ENCODE assay signal across 27 cellular contexts in genomic region chr4:85514783-85515182, GRCh38. TPM values are rescaled to one million over a fixed set of nuclear protein-coding genes. Genes with fewer than 3 reads are reported as not detected.
A peak's percentile ranks its signal among the peaks of the same experiment; 100 is the strongest.
DNase-seq lines count a peak whose midpoint lies in the region; ATAC-seq and TF ChIP-seq lines count a peak whose summit lies in the region.
"Had no signal": no experiment of that assay in that cellular context is flagged by ENCODE, and none has a peak within 500 bp of the region (broad histone marks: within the 10 kb centered on the region; RNA-seq: fewer than 3 reads in every experiment).

No MANE protein-coding gene starts in this region.

- no peaks in the 10 kb centered on the region for H3K9me3 ChIP-seq in right atrium auricular region
- H3K9me3 ChIP-seq in neural progenitor cell (ENCODE audit: low read depth), result no peaks in the 10 kb centered on the region
- no peaks in the 10 kb centered on the region for H3K9me3 ChIP-seq in colonic mucosa
- H3K9me3 ChIP-seq: BLaER1, esophagus squamous epithelium, SK-N-SH, thyroid gland had no signal

- no peaks in the 10 kb centered on the region for H3K36me3 Mint-ChIP-seq in neural progenitor cell

- no peaks in the 10 kb centered on the region for H3K9me3 Mint-ChIP-seq in neural progenitor cell
- H3K9me3 Mint-ChIP-seq: activated CD4-positive, alpha-beta memory T cell treated with anti-CD3 and anti-CD28 coated beads, Interleukin-2, amount 10 ng/mL, durations not matched to agents 7 days and 5 days; T-helper 1 cell treated with Interleukin-12 subunit alpha and Interleukin-12 subunit beta and Interleukin-4 antibody, amounts not matched to agents 30 μg/mL and 1 μg/mL, for 36 hours had no signal

- H3F3A ChIP-seq in neural progenitor cell (ENCODE audit: low read depth), result no peaks in the 10 kb centered on the region

- ATAC-seq in Right ventricle myocardium superior (ENCODE audit: poor library complexity) (peak; percentile 24), GM21786 (IDR thresholded peaks at IDR 0.05; ENCODE audit: unreplicated experiment) (no peak), HG03097 (IDR thresholded peaks at IDR 0.05; ENCODE audit: low FRiP score, unreplicated experiment) (no peak)
- ATAC-seq: activated T-helper 17 cell treated with anti-CD3 and anti-CD28 coated beads, Interleukin-2, amount 50 U/mL, for 72 hours had no signal

- no peak overlapping the region for H3K4me3 Mint-ChIP-seq in neural progenitor cell
- H3K4me3 Mint-ChIP-seq: activated CD4-positive, alpha-beta memory T cell treated with anti-CD3 and anti-CD28 coated beads, Interleukin-2, amount 10 ng/mL, durations not matched to agents 7 days and 5 days; activated T-helper 17 cell treated with anti-CD3 and anti-CD28 coated beads, Interleukin-2, amount 50 U/mL, for 72 hours; stimulated activated naive CD8-positive, alpha-beta T cell treated with anti-CD3 and anti-CD28 coated beads, Interleukin-15, Interleukin-2, amounts not matched to agents 100 ng/mL and 50 ng/mL, for 24 hours; T-helper 1 cell treated with Interleukin-12 subunit alpha and Interleukin-12 subunit beta and Interleukin-4 antibody, amounts not matched to agents 30 μg/mL and 1 μg/mL, for 36 hours had no signal

- H3K79me2 ChIP-seq in neural progenitor cell (ENCODE audit: low read depth), result no peaks in the 10 kb centered on the region

- H2AFZ ChIP-seq in neural progenitor cell (replicated peaks), result peak overlapping the region; percentile 63

- H3K27me3 ChIP-seq in right atrium auricular region (no peaks in the 10 kb centered on the region), neural progenitor cell (no peaks in the 10 kb centered on the region), colonic mucosa (no peaks in the 10 kb centered on the region)
- H3K27me3 ChIP-seq: BLaER1, esophagus squamous epithelium, thyroid gland had no signal

- peak overlapping the region in 1 of 2 donors; percentile 28 for H3K4me3 ChIP-seq in right atrium auricular region
- H3K4me3 ChIP-seq in fibroblast of villous mesenchyme (ENCODE audit: low read depth, low read length), result peak overlapping the region; percentile 33
- no peak overlapping the region for H3K4me3 ChIP-seq in neural progenitor cell
- no peak overlapping the region for H3K4me3 ChIP-seq in colonic mucosa
- H3K4me3 ChIP-seq: BLaER1, lung, thyroid gland had no signal

- H3K36me3 ChIP-seq in right atrium auricular region, result no peaks in the 10 kb centered on the region
- H3K36me3 ChIP-seq in neural progenitor cell, result no peaks in the 10 kb centered on the region
- no peaks in the 10 kb centered on the region for H3K36me3 ChIP-seq in colonic mucosa
- H3K36me3 ChIP-seq: BLaER1, esophagus squamous epithelium, thyroid gland had no signal

- no peak overlapping the region for H3K27ac Mint-ChIP-seq in neural progenitor cell
- H3K27ac Mint-ChIP-seq: activated CD4-positive, alpha-beta memory T cell treated with anti-CD3 and anti-CD28 coated beads, Interleukin-2, amount 10 ng/mL, durations not matched to agents 7 days and 5 days; activated T-helper 17 cell treated with anti-CD3 and anti-CD28 coated beads, Interleukin-2, amount 50 U/mL, for 72 hours; stimulated activated naive CD8-positive, alpha-beta T cell treated with anti-CD3 and anti-CD28 coated beads, Interleukin-15, Interleukin-2, amounts not matched to agents 100 ng/mL and 50 ng/mL, for 24 hours; T-helper 1 cell treated with Interleukin-12 subunit alpha and Interleukin-12 subunit beta and Interleukin-4 antibody, amounts not matched to agents 30 μg/mL and 1 μg/mL, for 36 hours had no signal

- no peaks in the 10 kb centered on the region for H4K20me1 ChIP-seq in neural progenitor cell (ENCODE audit: low read depth)
- H4K20me1 ChIP-seq: BLaER1 had no signal

- H3K27ac ChIP-seq in right atrium auricular region (no peak overlapping the region), neural progenitor cell (no peak overlapping the region), colonic mucosa (no peak overlapping the region)
- H3K27ac ChIP-seq: BLaER1, esophagus squamous epithelium, thyroid gland had no signal

- H3K9ac ChIP-seq in neural progenitor cell (no peak overlapping the region), colonic mucosa (ENCODE audit: low read depth in 2 of 2, low read length in 2 of 2) (no peak overlapping the region)
- H3K9ac ChIP-seq: BLaER1, SK-N-SH had no signal

- no peaks in the 10 kb centered on the region for H3K27me3 Mint-ChIP-seq in neural progenitor cell (ENCODE audit: insufficient read depth, low read depth)
- H3K27me3 Mint-ChIP-seq: activated CD4-positive, alpha-beta memory T cell treated with anti-CD3 and anti-CD28 coated beads, Interleukin-2, amount 10 ng/mL, durations not matched to agents 7 days and 5 days; activated T-helper 17 cell treated with anti-CD3 and anti-CD28 coated beads, Interleukin-2, amount 50 U/mL, for 72 hours; IgD-negative memory B cell; stimulated activated naive CD8-positive, alpha-beta T cell treated with anti-CD3 and anti-CD28 coated beads, Interleukin-15, Interleukin-2, amounts not matched to agents 100 ng/mL and 50 ng/mL, for 24 hours had no signal

- H3K4me2 ChIP-seq in neural progenitor cell, result no peak overlapping the region
- H3K4me2 ChIP-seq: BLaER1 had no signal

- TF ChIP-seq CTCF in right atrium auricular region (IDR thresholded peaks at IDR 0.05), result no peak
- no peak for TF ChIP-seq CTCF in fibroblast of villous mesenchyme (IDR thresholded peaks at IDR 0.05; ENCODE audit: insufficient read depth, low read depth, low read length)
- no peak for TF ChIP-seq CTCF in neural progenitor cell (IDR thresholded peaks at IDR 0.05)
- no peak for TF ChIP-seq CTCF in colonic mucosa (IDR thresholded peaks at IDR 0.05)

- H3K4me1 ChIP-seq in right atrium auricular region, result peaks cover 0 to 40% of the 10 kb centered on the region in 2 donors
- no peaks in the 10 kb centered on the region for H3K4me1 ChIP-seq in neural progenitor cell
- H3K4me1 ChIP-seq in colonic mucosa, result no peaks in the 10 kb centered on the region
- H3K4me1 ChIP-seq: BLaER1, thyroid gland had no signal

- intact Hi-C loops in Right ventricle myocardium superior (cut with DNase I), result no loop called here
- intact Hi-C loops in colonic mucosa (cut with DNase I), result no loop called here

- peak; percentile 31 for DNase-seq in Right ventricle myocardium superior
- DNase-seq in right atrium auricular region (ENCODE audit: low spot score), result no peak
- DNase-seq in fibroblast of villous mesenchyme (ENCODE audit: low read depth), result peak; percentile 33
- no peak for DNase-seq in neural progenitor cell (ENCODE audit: low spot score)
- no peak for DNase-seq in colonic mucosa
- no peak for DNase-seq in AG08395 (ENCODE audit: low spot score)
- DNase-seq: activated CD4-positive, alpha-beta memory T cell treated with anti-CD3 and anti-CD28 coated beads, Interleukin-2, amount 10 ng/mL, durations not matched to agents 7 days and 5 days; activated CD4-positive, alpha-beta T cell treated with anti-CD3 and anti-CD28 coated beads for 1 hour; activated naive CD4-positive, alpha-beta T cell treated with anti-CD3 and anti-CD28 coated beads, Interleukin-2, amount 50 U/mL, for 16 hours; dermis blood vessel endothelial cell; DMS79; esophagus squamous epithelium; GDM1; HCEC 1CT; islet precursor cell; NCI-H1092 treated with DMSO at 0.1 percent for 48 hours; NCI-H187; SK-N-SH; thyroid gland had no signal

- no peaks in the 10 kb centered on the region for H3K4me1 Mint-ChIP-seq in neural progenitor cell
- H3K4me1 Mint-ChIP-seq: activated CD4-positive, alpha-beta memory T cell treated with anti-CD3 and anti-CD28 coated beads, Interleukin-2, amount 10 ng/mL, durations not matched to agents 7 days and 5 days; activated T-helper 17 cell treated with anti-CD3 and anti-CD28 coated beads, Interleukin-2, amount 50 U/mL, for 72 hours had no signal

RNA-seq across cellular contexts. Expression of gene ARHGAP24, which starts 39.8 kb away (rescaled TPM):
- total RNA-seq in Right ventricle myocardium superior (11.1 TPM), right atrium auricular region (10 to 100 TPM; 34.0 to 42.0 TPM), fibroblast of villous mesenchyme (37.0 and 56.6 TPM in 2 replicates), neural progenitor cell (ENCODE audit: low replicate concordance) (2.2 and 2.6 TPM in 2 replicates), colonic mucosa (1 to 10 TPM; 4.2 to 5.2 TPM)
- total RNA-seq: activated CD4-positive, alpha-beta memory T cell treated with anti-CD3 and anti-CD28 coated beads, Interleukin-2, amount 10 ng/mL, durations not matched to agents 7 days and 5 days had no signal

Comparison
In these comparisons a context has a peak if more than half of its experiments do, and no peak if none do; other contexts are left out.
1. DNase-seq: peak in Right ventricle myocardium superior (single experiment) and fibroblast of villous mesenchyme (single experiment); none in right atrium auricular region (single experiment), neural progenitor cell (single experiment), colonic mucosa (single experiment) and AG08395 (single experiment).